Comparison of ENCODE assay signal across 20 cellular contexts in the genomic region with DNA sequence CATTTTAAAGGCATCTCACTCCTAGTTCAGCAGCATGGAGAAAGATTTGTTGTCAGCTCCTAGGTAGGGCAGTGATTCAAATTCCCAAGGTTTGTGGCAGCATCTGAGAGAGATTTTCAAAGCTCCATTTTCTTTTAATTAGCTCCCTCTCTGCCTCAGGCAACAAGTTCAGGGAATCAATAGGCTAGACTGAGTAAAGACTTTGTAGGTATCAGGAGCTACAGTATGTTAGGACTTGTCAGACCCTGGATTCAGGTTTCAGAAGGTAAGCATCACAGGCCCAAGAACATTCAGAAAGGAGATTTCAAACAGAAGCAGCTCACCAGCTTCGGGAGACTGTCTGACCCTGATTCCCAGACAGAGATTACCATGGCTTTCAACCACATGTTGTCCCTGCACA.
"Had no signal": no experiment of that assay in that cellular context is flagged by ENCODE, and none has a peak within 500 bp of the region (broad histone marks: within the 10 kb centered on the region; RNA-seq: fewer than 3 reads in every experiment).

No MANE protein-coding gene starts in this region.

- H3K9me3 ChIP-seq: left lung, mucosa of descending colon, psoas muscle, right lobe of liver, spleen, thoracic aorta had no signal

- H3K27me3 ChIP-seq: heart right ventricle, left lung, right lobe of liver, spleen had no signal

- H3K36me3 Mint-ChIP-seq: activated naive CD8-positive, alpha-beta T cell treated with anti-CD3 and anti-CD28 coated beads for 36 hours; brain; WTC11 had no signal

- H3K36me3 ChIP-seq: heart right ventricle, left lung, right lobe of liver, spleen, thoracic aorta had no signal

- H3K4me3 ChIP-seq: heart right ventricle, left lung, mucosa of descending colon, psoas muscle, right lobe of liver, spleen, thoracic aorta had no signal

- H3K4me1 Mint-ChIP-seq: brain, WTC11 had no signal

- H3K27me3 Mint-ChIP-seq: activated CD4-positive, alpha-beta memory T cell treated with anti-CD3 and anti-CD28 coated beads, Interleukin-2, amount 10 ng/mL, durations not matched to agents 7 days and 5 days; brain; naive thymus-derived CD8-positive, alpha-beta T cell had no signal

- H3K27ac Mint-ChIP-seq: activated CD4-positive, alpha-beta memory T cell treated with anti-CD3 and anti-CD28 coated beads, Interleukin-2, amount 10 ng/mL, durations not matched to agents 7 days and 5 days; activated naive CD8-positive, alpha-beta T cell treated with anti-CD3 and anti-CD28 coated beads for 36 hours; brain; naive thymus-derived CD8-positive, alpha-beta T cell; WTC11 had no signal

- H3K27ac ChIP-seq: heart right ventricle, left lung, psoas muscle, right lobe of liver, spleen, thoracic aorta had no signal

- H3K4me1 ChIP-seq: heart right ventricle, left lung, right lobe of liver had no signal

- H3K4me3 Mint-ChIP-seq: activated CD4-positive, alpha-beta memory T cell treated with anti-CD3 and anti-CD28 coated beads, Interleukin-2, amount 10 ng/mL, durations not matched to agents 7 days and 5 days; activated naive CD8-positive, alpha-beta T cell treated with anti-CD3 and anti-CD28 coated beads for 36 hours; activated T-cell treated with anti-CD3 and anti-CD28 coated beads, Interleukin-2, amount 50 U/mL, for 4 hours; brain; naive thymus-derived CD8-positive, alpha-beta T cell; WTC11 had no signal

- DNase-seq: activated CD4-positive, alpha-beta memory T cell treated with anti-CD3 and anti-CD28 coated beads, Interleukin-2, amount 10 ng/mL, durations not matched to agents 7 days and 5 days; activated CD4-positive, alpha-beta T cell treated with anti-CD3 and anti-CD28 coated beads for 4 hours; activated gamma-delta T cell treated with Interleukin-2 at 50 U/mL for 16 hours; activated naive CD8-positive, alpha-beta T cell treated with anti-CD3 and anti-CD28 coated beads for 36 hours; activated T-cell treated with anti-CD3 and anti-CD28 coated beads, Interleukin-2, amount 50 U/mL, for 4 hours; amygdala; cortex of kidney; effector CD4-positive, alpha-beta T cell; heart right ventricle; left lung; mucosa of descending colon; naive thymus-derived CD8-positive, alpha-beta T cell; occipital lobe; psoas muscle; right lobe of liver; spleen; stimulated activated CD4-positive, alpha-beta T cell treated with anti-CD3 and anti-CD28 coated beads, Interleukin-1b, Interleukin-23, amount 100 ng/mL, for 48 hours had no signal

- H3K9me3 Mint-ChIP-seq: activated CD4-positive, alpha-beta memory T cell treated with anti-CD3 and anti-CD28 coated beads, Interleukin-2, amount 10 ng/mL, durations not matched to agents 7 days and 5 days; activated naive CD8-positive, alpha-beta T cell treated with anti-CD3 and anti-CD28 coated beads for 36 hours; activated T-cell treated with anti-CD3 and anti-CD28 coated beads, Interleukin-2, amount 50 U/mL, for 4 hours; naive thymus-derived CD8-positive, alpha-beta T cell; WTC11 had no signal

- ATAC-seq: heart right ventricle; left lung; mucosa of descending colon; naive thymus-derived CD8-positive, alpha-beta T cell; psoas muscle; right lobe of liver; WTC11 had no signal
